Comparison of ENCODE assay signal across 9 cellular contexts in the genomic region with DNA sequence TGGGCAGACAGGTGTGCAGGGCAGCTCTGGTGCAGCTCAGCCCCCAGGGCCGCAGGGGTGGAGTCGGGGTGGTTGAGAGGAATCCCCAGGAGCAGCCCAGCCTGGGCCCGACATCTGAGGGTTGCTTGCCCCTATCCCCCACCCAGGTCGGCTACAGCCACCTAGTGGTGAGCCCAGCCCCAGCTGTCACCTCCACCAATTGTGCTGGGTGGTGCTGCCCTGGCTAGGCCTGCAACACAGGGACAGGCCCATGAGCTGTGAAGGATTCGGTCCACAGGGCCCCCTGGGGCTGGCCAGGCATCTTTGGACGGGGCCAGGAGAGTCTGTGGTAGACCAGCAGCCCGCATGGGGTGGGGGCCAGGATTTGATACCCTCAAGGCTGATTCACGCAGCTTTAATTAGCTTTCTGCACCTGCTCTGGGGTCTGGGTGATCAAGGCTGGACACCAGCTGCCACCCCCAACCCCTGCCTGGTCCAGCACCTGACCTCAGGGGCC. TPM values are rescaled to one million over a fixed set of nuclear protein-coding genes. Genes with fewer than 3 reads are reported as not detected.
DNase-seq lines count a peak whose midpoint lies in the region; ATAC-seq, FAIRE-seq and TF ChIP-seq lines count a peak whose summit lies in the region.
"Had no signal": no experiment of that assay in that cellular context is flagged by ENCODE, and none has a peak within 500 bp of the region (broad histone marks: within the 10 kb centered on the region; RNA-seq: fewer than 3 reads in every experiment).

No MANE protein-coding gene starts in this region.

- peak; percentile 64 for TF ChIP-seq CTCF in 22Rv1 (IDR thresholded peaks at IDR 0.05)
- TF ChIP-seq CTCF in GM12864 (IDR thresholded peaks at IDR 0.05; ENCODE audit: low read depth, low read length, missing control alignments), result peak; percentile 82
- peak; percentile 66 for TF ChIP-seq CTCF in LNCAP (IDR thresholded peaks at IDR 0.05)
- TF ChIP-seq CTCF in WI38 (IDR thresholded peaks at IDR 0.05; ENCODE audit: low read depth, low read length), result peak; percentile 27; the same call in 1 of the 2 replicates
- TF ChIP-seq CTCF in colonic mucosa (IDR thresholded peaks at IDR 0.05), result peak; percentile 19

- no peaks in the 10 kb centered on the region for H3K4me1 ChIP-seq in colonic mucosa

- H3K4me3 ChIP-seq in GM12864 (ENCODE audit: low read depth, low read length) (no peak overlapping the region), WI38 (ENCODE audit: low read depth, low read length) (no peak overlapping the region), colonic mucosa (no peak overlapping the region)

- ATAC-seq in HG02763 (IDR thresholded peaks at IDR 0.05; ENCODE audit: unreplicated experiment), result no peak

- H3K9me3 ChIP-seq in colonic mucosa, result no peaks in the 10 kb centered on the region

- peak; percentile 92 for FAIRE-seq in urothelium cell line (lab: Jason Lieb, UNC)
- FAIRE-seq: islet of Langerhans had no signal

- no peak overlapping the region for H3K27ac ChIP-seq in 22Rv1
- H3K27ac ChIP-seq in colonic mucosa, result no peak overlapping the region

- no peaks in the 10 kb centered on the region for H3K27me3 ChIP-seq in colonic mucosa

- H3K9ac ChIP-seq in colonic mucosa (ENCODE audit: low read depth in 2 of 2, low read length in 2 of 2), result no peak overlapping the region

- H3K36me3 ChIP-seq in colonic mucosa, result no peaks in the 10 kb centered on the region

- intact Hi-C loops in colonic mucosa (cut with DNase I), result no loop called here

- DNase-seq in GM12864 (ENCODE audit: low read depth) (peak; percentile 30), colonic mucosa (peak; percentile 32), myocyte (ENCODE audit: low read depth) (peak; percentile 98), urothelium cell line (ENCODE audit: low spot score) (peak; percentile 80)

RNA-seq across cellular contexts. Expression of a gene that starts 29.5 kb away (rescaled TPM):
- total RNA-seq in colonic mucosa (1 to 10 TPM; 6.1 to 8.5 TPM), myocyte (10.5 and 12.7 TPM in 2 replicates)
- polyA plus RNA-seq in myocyte (2012), result 1.2 TPM

Comparison
In these comparisons a context has a peak if more than half of its experiments do, and no peak if none do; other contexts are left out.
1. CTCF ChIP-seq: peak in every context shown above with its lines; median percentile 82 in GM12864; 66 in LNCAP; 64 in 22Rv1; 27 in WI38; 19 in colonic mucosa.
2. DNase-seq: peak in every context shown above with its lines; median percentile 98 in myocyte; 80 in urothelium cell line; 32 in colonic mucosa; 30 in GM12864.